In genomic region chrX:1507511-1508463, GRCh38 we compare ENCODE assay signal across 10 cellular contexts. TPM values are rescaled to one million over a fixed set of nuclear protein-coding genes. Genes with fewer than 3 reads are reported as not detected.
DNase-seq lines count a peak whose midpoint lies in the region; ATAC-seq and TF ChIP-seq lines count a peak whose summit lies in the region.
"Had no signal": no experiment of that assay in that cellular context is flagged by ENCODE, and none has a peak within 500 bp of the region (broad histone marks: within the 10 kb centered on the region; RNA-seq: fewer than 3 reads in every experiment).

No MANE protein-coding gene starts in this region.

- no peaks in the 10 kb centered on the region for H3K79me2 ChIP-seq in mammary epithelial cell (ENCODE audit: insufficient read depth, low read length)

- no peak overlapping the region for H2AFZ ChIP-seq in mammary epithelial cell (ENCODE audit: low read depth, low read length)

- H3K4me1 ChIP-seq in mammary epithelial cell (ENCODE audit: insufficient read depth, low read length) (no peaks in the 10 kb centered on the region), breast epithelium (no peaks in the 10 kb centered on the region), A673 (ENCODE audit: insufficient read depth, low read length, poor library complexity, severe bottlenecking) (no peaks in the 10 kb centered on the region)

- no peak for TF ChIP-seq POLR2A in breast epithelium (IDR thresholded peaks at IDR 0.05)

- TF ChIP-seq CTCF in mammary epithelial cell (conservative IDR thresholded peaks at IDR 0.05 in 1 of 2, IDR thresholded peaks at IDR 0.05 in 1 of 2; ENCODE audit: extremely low read depth in 1 of 2, insufficient read depth in 1 of 2, low read depth in 1 of 2, low read length in 2 of 2) (no peak), breast epithelium (IDR thresholded peaks at IDR 0.05) (no peak), A673 (conservative IDR thresholded peaks at IDR 0.05; ENCODE audit: low read depth, low read length) (no peak)

- H4K20me1 ChIP-seq in mammary epithelial cell (ENCODE audit: insufficient read depth, low read length): no peaks in the 10 kb centered on the region

- H3K4me2 ChIP-seq in mammary epithelial cell (ENCODE audit: insufficient read depth, low read depth, low read length): no peak overlapping the region

- POLR2A ChIA-PET in A673 (lab: Charles Lee; ENCODE audit: low non-redundant PET): no interaction called here

- no peak overlapping the region for H3K9ac ChIP-seq in mammary epithelial cell (ENCODE audit: insufficient read depth, low read length)

- CTCF ChIA-PET in mammary epithelial cell (lab: Charles Lee; ENCODE audit: low non-redundant PET): no interaction called here
- CTCF ChIA-PET in A673 (lab: Charles Lee): no interaction called here

- dilution Hi-C loops in mammary epithelial cell (cut with HindIII; ENCODE audit: low sequenced_read_pairs): no loop called here

- ATAC-seq in HG03066 (IDR thresholded peaks at IDR 0.05; ENCODE audit: low read depth, unreplicated experiment): peak; percentile 55
- no peak for ATAC-seq in left ventricle myocardium superior

- H3K27me3 ChIP-seq in mammary epithelial cell (ENCODE audit: insufficient read depth, low read length): no peaks in the 10 kb centered on the region
- no peaks in the 10 kb centered on the region for H3K27me3 ChIP-seq in breast epithelium
- H3K27me3 ChIP-seq in A673 (replicated peaks; ENCODE audit: insufficient read depth, low read depth, low read length, poor library complexity): no peaks in the 10 kb centered on the region

- no peak overlapping the region for H3K27ac ChIP-seq in mammary epithelial cell (ENCODE audit: insufficient read depth, low read depth, low read length)
- no peak overlapping the region for H3K27ac ChIP-seq in breast epithelium
- H3K27ac ChIP-seq in A673 (ENCODE audit: low read depth, low read length, poor library complexity, severe bottlenecking): no peak overlapping the region
- H3K27ac ChIP-seq: C4-2B, SK-N-MC had no signal

- 80% methylated on average over 20 of the region's 40 CpGs for WGBS in mammary epithelial cell (ENCODE audit: low coverage, missing lambda C conversion rate)

- H3K36me3 ChIP-seq in mammary epithelial cell (ENCODE audit: insufficient read depth, low read length): no peaks in the 10 kb centered on the region
- no peaks in the 10 kb centered on the region for H3K36me3 ChIP-seq in breast epithelium
- no peaks in the 10 kb centered on the region for H3K36me3 ChIP-seq in A673 (ENCODE audit: insufficient read depth, low read length, poor library complexity, severe bottlenecking)

- H3K9me3 ChIP-seq in mammary epithelial cell (replicated peaks; ENCODE audit: insufficient read depth, low read length): peaks cover 11% of the 10 kb centered on the region
- H3K9me3 ChIP-seq in breast epithelium: peaks cover 9% of the 10 kb centered on the region in 2 donors
- H3K9me3 ChIP-seq in A673 (ENCODE audit: low read depth, low read length, poor library complexity, severe bottlenecking): no peaks in the 10 kb centered on the region

- in situ Hi-C loops in mammary epithelial cell (cut with MboI; ENCODE audit: low sequenced_read_pairs in 2 of 2): no loop called here

- BruUV-seq in mammary epithelial cell (replicated peaks; lab: Mats Ljungman, UMichigan) (no TSS peak), A673 (replicated peaks; lab: Mats Ljungman, UMichigan) (no TSS peak)

- intact Hi-C loops in mammary epithelial cell (cut with micrococcal nuclease) (no loop called here), breast epithelium (cut with DNase I; ENCODE audit: low total_unique reads) (no loop called here), A673 (cut with micrococcal nuclease; ENCODE audit: unreplicated experiment) (no loop called here), left ventricle myocardium superior (cut with micrococcal nuclease) (no loop called here)

- H3K4me3 ChIP-seq in mammary epithelial cell (replicated peaks in 1 of 3; ENCODE audit: insufficient read depth in 1 of 3, low read depth in 2 of 3, low read length in 3 of 3): no peak overlapping the region
- H3K4me3 ChIP-seq in breast epithelium: no peak overlapping the region
- no peak overlapping the region for H3K4me3 ChIP-seq in A673 (ENCODE audit: low read depth, low read length, poor library complexity, severe bottlenecking)
- H3K4me3 ChIP-seq: SK-N-MC had no signal

- peak; percentile 15 for DNase-seq in mammary epithelial cell
- DNase-seq in breast epithelium (ENCODE audit: low spot score in 2 of 2): no peak
- peak; percentile 39 for DNase-seq in activated CD4-positive, CD25-positive, alpha-beta regulatory T cell treated with anti-CD3 and anti-CD28 coated beads, Interleukin-2, amount 50 U/mL, for 72 hours
- DNase-seq in stimulated activated CD8-positive, alpha-beta memory T cell treated with anti-CD3 and anti-CD28 coated beads, Interleukin-2, amount 100 ng/mL, for 1 hour (ENCODE audit: low read depth in 2 of 2): peak; percentile 23 to 24
- DNase-seq in A673 (ENCODE audit: low spot score): no peak
- DNase-seq in left ventricle myocardium superior: no peak
- no peak for DNase-seq in dedifferentiated amniotic fluid mesenchymal stem cell (ENCODE audit: extremely low spot score)

RNA-seq across cellular contexts. Expression of gene P2RY8, which starts 29.2 kb away (rescaled TPM):
- total RNA-seq in mammary epithelial cell (not detected), breast epithelium (1 to 10 TPM; 1.3 to 3.2 (median 1.5) TPM), A673 (2021) (not detected in 2 replicates), left ventricle myocardium superior (2.6 TPM)
- not detected for polyA plus RNA-seq in mammary epithelial cell
- not detected for polyA minus RNA-seq in mammary epithelial cell

RNA-seq across cellular contexts. Expression of gene ASMTL, which starts 55.1 kb away (rescaled TPM):
- total RNA-seq in mammary epithelial cell: 10 to 100 TPM in 1 of 2 donors, 1 to 10 TPM in 1; 9.1 to 13.7 TPM
- 10.9 TPM for polyA plus RNA-seq in mammary epithelial cell
- polyA minus RNA-seq in mammary epithelial cell: 9.4 TPM
- total RNA-seq in breast epithelium: 10 to 100 TPM; 22.8 to 29.1 (median 28.2) TPM
- 24.9 and 33.5 TPM in 2 replicates for total RNA-seq in A673 (2021)
- total RNA-seq in left ventricle myocardium superior: 34.3 TPM

Comparison
In these comparisons a context has a peak if more than half of its experiments do, and no peak if none do; other contexts are left out.
1. DNase-seq: peak in mammary epithelial cell (single experiment), activated CD4-positive, CD25-positive, alpha-beta regulatory T cell treated with anti-CD3 and anti-CD28 coated beads, Interleukin-2, amount 50 U/mL, for 72 hours (single experiment) and stimulated activated CD8-positive, alpha-beta memory T cell treated with anti-CD3 and anti-CD28 coated beads, Interleukin-2, amount 100 ng/mL, for 1 hour (2 of 2); none in breast epithelium (0 of 2), A673 (single experiment), left ventricle myocardium superior (single experiment) and dedifferentiated amniotic fluid mesenchymal stem cell (single experiment).